9 cellular contexts compared by ENCODE assay signal in genomic region chr3:163614886-163615285, GRCh38.
"Had no signal": no experiment of that assay in that cellular context is flagged by ENCODE, and none has a peak within 500 bp of the region (broad histone marks: within the 10 kb centered on the region; RNA-seq: fewer than 3 reads in every experiment).

No MANE protein-coding gene starts in this region.

- FAIRE-seq: H1, H54, HTR-8/SVneo had no signal

- H3K4me2 ChIP-seq: GM23338 had no signal

- H3K4me3 ChIP-seq: GM23338 had no signal

- DNase-seq: H9, HCEC 1CT, HFFc6, KG1 had no signal

- H3K27ac ChIP-seq: HL-60 had no signal

- H2AFZ ChIP-seq: GM23338 had no signal

- ATAC-seq: GM23338 had no signal
